ENCODE assay signal across 2 cellular contexts in the genomic region with DNA sequence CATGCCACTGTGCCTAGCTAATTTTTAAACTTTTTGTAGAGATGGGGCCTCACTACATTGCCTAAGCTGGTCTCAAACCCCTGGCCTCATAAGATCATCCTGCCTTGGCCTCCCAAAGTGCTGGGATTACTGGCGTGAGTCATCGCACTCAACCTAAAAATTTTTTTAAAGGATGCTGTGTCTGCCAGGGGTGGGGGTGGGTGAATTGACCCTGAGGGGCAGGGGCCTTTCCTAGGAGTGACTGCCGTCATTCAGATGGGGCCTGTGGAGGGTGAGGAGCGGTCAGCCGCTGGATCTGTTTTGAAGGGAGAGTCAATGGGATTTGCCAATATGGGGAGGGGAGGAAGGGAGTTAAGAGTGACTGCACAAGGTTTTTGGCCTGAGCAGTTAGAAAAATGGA.
TF ChIP-seq lines count a peak whose summit lies in the region.

No MANE protein-coding gene starts in this region.

TF ChIP-seq in HEK293, 187 proteins besides CTCF, POLR2A, EP300 and RAD21 (continued from another document):
- TF ChIP-seq, protein P1, sequence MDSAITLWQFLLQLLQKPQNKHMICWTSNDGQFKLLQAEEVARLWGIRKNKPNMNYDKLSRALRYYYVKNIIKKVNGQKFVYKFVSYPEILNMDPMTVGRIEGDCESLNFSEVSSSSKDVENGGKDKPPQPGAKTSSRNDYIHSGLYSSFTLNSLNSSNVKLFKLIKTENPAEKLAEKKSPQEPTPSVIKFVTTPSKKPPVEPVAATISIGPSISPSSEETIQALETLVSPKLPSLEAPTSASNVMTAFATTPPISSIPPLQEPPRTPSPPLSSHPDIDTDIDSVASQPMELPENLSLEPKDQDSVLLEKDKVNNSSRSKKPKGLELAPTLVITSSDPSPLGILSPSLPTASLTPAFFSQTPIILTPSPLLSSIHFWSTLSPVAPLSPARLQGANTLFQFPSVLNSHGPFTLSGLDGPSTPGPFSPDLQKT (IDR thresholded peaks at IDR 0.05; ENCODE audit: borderline replicate concordance, low read depth, low read length): no peak
- peak; percentile 56 for TF ChIP-seq GLIS1 (tag by site-specific recombination; IDR thresholded peaks at IDR 0.05)
TF ChIP-seq in HEK293: peak in this region for 4.

TF ChIP-seq in K562, 482 proteins besides CTCF, POLR2A, EP300 and RAD21 (continued from another document):
- TF ChIP-seq, protein P2, sequence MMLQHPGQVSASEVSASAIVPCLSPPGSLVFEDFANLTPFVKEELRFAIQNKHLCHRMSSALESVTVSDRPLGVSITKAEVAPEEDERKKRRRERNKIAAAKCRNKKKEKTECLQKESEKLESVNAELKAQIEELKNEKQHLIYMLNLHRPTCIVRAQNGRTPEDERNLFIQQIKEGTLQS (IDR thresholded peaks at IDR 0.05): peak; percentile 70
- TF ChIP-seq, protein P2 (CRISPR knock-in tag; conservative IDR thresholded peaks at IDR 0.05): no peak
- TF ChIP-seq, protein P3, sequence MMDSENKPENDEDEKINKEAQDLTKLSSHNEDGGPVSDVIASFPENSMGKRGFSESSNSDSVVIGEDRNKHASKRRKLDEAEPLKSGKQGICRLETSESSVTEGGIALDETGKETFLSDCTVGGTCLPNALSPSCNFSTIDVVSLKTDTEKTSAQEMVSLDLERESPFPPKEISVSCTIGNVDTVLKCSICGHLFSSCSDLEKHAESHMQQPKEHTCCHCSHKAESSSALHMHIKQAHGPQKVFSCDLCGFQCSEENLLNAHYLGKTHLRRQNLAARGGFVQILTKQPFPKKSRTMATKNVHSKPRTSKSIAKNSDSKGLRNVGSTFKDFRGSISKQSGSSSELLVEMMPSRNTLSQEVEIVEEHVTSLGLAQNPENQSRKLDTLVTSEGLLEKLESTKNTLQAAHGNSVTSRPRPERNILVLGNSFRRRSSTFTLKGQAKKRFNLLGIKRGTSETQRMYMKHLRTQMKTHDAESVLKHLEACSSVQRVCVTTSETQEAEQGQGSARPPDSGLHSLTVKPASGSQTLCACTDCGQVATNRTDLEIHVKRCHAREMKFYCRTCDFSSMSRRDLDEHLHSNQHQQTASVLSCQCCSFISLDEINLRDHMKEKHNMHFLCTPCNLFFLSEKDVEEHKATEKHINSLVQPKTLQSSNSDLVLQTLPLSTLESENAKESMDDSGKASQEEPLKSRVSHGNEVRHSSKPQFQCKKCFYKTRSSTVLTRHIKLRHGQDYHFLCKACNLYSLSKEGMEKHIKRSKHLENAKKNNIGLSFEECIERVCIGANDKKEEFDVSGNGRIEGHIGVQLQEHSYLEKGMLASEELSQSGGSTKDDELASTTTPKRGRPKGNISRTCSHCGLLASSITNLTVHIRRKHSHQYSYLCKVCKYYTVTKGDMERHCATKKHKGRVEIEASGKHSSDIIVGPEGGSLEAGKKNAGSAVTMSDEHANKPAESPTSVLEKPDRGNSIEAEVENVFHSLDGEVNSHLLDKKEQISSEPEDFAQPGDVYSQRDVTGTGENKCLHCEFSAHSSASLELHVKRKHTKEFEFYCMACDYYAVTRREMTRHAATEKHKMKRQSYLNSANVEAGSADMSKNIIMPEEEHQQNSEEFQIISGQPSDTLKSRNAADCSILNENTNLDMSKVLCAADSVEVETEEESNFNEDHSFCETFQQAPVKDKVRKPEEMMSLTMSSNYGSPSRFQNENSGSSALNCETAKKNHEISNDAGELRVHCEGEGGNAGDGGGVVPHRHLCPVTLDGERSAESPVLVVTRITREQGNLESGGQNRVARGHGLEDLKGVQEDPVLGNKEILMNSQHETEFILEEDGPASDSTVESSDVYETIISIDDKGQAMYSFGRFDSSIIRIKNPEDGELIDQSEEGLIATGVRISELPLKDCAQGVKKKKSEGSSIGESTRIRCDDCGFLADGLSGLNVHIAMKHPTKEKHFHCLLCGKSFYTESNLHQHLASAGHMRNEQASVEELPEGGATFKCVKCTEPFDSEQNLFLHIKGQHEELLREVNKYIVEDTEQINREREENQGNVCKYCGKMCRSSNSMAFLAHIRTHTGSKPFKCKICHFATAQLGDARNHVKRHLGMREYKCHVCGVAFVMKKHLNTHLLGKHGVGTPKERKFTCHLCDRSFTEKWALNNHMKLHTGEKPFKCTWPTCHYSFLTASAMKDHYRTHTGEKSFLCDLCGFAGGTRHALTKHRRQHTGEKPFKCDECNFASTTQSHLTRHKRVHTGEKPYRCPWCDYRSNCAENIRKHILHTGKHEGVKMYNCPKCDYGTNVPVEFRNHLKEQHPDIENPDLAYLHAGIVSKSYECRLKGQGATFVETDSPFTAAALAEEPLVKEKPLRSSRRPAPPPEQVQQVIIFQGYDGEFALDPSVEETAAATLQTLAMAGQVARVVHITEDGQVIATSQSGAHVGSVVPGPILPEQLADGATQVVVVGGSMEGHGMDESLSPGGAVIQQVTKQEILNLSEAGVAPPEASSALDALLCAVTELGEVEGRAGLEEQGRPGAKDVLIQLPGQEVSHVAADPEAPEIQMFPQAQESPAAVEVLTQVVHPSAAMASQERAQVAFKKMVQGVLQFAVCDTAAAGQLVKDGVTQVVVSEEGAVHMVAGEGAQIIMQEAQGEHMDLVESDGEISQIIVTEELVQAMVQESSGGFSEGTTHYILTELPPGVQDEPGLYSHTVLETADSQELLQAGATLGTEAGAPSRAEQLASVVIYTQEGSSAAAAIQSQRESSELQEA (IDR thresholded peaks at IDR 0.05; ENCODE audit: low read depth): no peak
- TF ChIP-seq, protein P4, sequence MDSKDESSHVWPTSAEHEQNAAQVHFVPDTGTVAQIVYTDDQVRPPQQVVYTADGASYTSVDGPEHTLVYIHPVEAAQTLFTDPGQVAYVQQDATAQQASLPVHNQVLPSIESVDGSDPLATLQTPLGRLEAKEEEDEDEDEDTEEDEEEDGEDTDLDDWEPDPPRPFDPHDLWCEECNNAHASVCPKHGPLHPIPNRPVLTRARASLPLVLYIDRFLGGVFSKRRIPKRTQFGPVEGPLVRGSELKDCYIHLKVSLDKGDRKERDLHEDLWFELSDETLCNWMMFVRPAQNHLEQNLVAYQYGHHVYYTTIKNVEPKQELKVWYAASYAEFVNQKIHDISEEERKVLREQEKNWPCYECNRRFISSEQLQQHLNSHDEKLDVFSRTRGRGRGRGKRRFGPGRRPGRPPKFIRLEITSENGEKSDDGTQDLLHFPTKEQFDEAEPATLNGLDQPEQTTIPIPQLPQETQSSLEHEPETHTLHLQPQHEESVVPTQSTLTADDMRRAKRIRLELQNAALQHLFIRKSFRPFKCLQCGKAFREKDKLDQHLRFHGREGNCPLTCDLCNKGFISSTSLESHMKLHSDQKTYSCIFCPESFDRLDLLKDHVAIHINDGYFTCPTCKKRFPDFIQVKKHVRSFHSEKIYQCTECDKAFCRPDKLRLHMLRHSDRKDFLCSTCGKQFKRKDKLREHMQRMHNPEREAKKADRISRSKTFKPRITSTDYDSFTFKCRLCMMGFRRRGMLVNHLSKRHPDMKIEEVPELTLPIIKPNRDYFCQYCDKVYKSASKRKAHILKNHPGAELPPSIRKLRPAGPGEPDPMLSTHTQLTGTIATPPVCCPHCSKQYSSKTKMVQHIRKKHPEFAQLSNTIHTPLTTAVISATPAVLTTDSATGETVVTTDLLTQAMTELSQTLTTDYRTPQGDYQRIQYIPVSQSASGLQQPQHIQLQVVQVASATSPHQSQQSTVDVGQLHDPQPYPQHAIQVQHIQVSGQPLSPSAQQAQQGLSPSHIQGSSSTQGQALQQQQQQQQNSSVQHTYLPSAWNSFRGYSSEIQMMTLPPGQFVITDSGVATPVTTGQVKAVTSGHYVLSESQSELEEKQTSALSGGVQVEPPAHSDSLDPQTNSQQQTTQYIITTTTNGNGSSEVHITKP (IDR thresholded peaks at IDR 0.05; ENCODE audit: partially characterized antibody): peak; percentile 57
- TF ChIP-seq ZNF57 (CRISPR knock-in tag; IDR thresholded peaks at IDR 0.05) (no peak), ZNF384 (IDR thresholded peaks at IDR 0.05; ENCODE audit: low read depth, low read length) (peak; percentile 37; the same call in 1 of the 2 replicates), RBM39 (optimal IDR thresholded peaks at IDR 0.05; ENCODE audit: low read depth, low read length) (no peak), ZBTB7A (IDR thresholded peaks at IDR 0.05; ENCODE audit: borderline replicate concordance, control insufficient read depth, low read depth, low read length) (peak; percentile 27; the same call in 1 of the 2 replicates), ZNF175 (CRISPR knock-in tag; IDR thresholded peaks at IDR 0.05; ENCODE audit: low read depth) (no peak)
- TF ChIP-seq, protein P5, sequence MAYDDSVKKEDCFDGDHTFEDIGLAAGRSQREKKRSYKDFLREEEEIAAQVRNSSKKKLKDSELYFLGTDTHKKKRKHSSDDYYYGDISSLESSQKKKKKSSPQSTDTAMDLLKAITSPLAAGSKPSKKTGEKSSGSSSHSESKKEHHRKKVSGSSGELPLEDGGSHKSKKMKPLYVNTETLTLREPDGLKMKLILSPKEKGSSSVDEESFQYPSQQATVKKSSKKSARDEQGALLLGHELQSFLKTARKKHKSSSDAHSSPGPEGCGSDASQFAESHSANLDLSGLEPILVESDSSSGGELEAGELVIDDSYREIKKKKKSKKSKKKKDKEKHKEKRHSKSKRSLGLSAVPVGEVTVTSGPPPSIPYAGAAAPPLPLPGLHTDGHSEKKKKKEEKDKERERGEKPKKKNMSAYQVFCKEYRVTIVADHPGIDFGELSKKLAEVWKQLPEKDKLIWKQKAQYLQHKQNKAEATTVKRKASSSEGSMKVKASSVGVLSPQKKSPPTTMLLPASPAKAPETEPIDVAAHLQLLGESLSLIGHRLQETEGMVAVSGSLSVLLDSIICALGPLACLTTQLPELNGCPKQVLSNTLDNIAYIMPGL (CRISPR knock-in tag; IDR thresholded peaks at IDR 0.05): no peak
